In the genomic region with DNA sequence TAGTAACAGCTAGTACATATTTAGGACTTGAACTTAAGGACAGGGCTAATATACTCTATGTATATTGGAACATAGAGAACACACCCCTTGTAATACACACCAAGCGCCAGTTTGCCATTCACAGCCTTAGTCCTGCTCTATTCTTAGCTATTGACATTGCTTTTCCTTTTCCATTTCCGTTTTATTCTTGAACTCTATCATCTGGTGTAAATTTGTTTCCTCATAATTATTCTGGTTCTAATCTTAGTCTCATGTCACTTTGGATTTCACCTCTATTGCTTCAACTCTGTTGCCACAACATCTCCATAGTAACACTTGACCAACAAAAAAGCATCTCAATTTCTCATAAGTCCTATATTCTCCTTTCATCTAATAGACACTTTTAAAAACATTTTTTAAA, we compare ENCODE assay signal across 28 cellular contexts.
"Had no signal": no experiment of that assay in that cellular context is flagged by ENCODE, and none has a peak within 500 bp of the region (broad histone marks: within the 10 kb centered on the region; RNA-seq: fewer than 3 reads in every experiment).

No MANE protein-coding gene starts in this region.

- H3K9me3 ChIP-seq: pancreas, prostate gland, sigmoid colon, stomach, transverse colon had no signal

- DNase-seq: activated CD4-positive, alpha-beta T cell treated with anti-CD3 and anti-CD28 coated beads for 48 hours; activated CD4-positive, alpha-beta T cell treated with anti-CD3 and anti-CD28 coated beads, Interleukin-2, amount 50 U/mL, for 48 hours; activated CD8-positive, alpha-beta memory T cell treated with anti-CD3 and anti-CD28 coated beads for 24 hours; activated effector memory CD4-positive, alpha-beta T cell treated with Interleukin-2 at 50 U/mL for 16 hours; activated naive CD4-positive, alpha-beta T cell treated with Interleukin-2 at 50 U/mL for 16 hours; anterior cingulate cortex; cerebellar nuclear complex; cortex of kidney; foreskin keratinocyte; heart left ventricle; hypothalamus; immature natural killer cell; kidney; left colon; midbrain; naive thymus-derived CD4-positive, alpha-beta T cell; pancreas; sigmoid colon; stimulated activated CD4-positive, alpha-beta T cell treated with anti-CD3 and anti-CD28 coated beads, Interleukin-15, amount 100 ng/mL, for 24 hours; stimulated activated CD4-positive, alpha-beta T cell treated with anti-CD3 and anti-CD28 coated beads, Interleukin-2, amount 100 ng/mL, for 24 hours; stimulated activated naive B cell treated with anti-CD40 and anti-IgM and Interleukin-4, amounts not matched to agents 10 μg/mL and 1 μg/mL and 100 μg/mL, for 72 hours; stomach; T-helper 9 cell; transverse colon; WERI-Rb-1 had no signal

- H3K27me3 ChIP-seq: cardiac muscle cell, foreskin keratinocyte, heart left ventricle, pancreas, sigmoid colon, stomach, transverse colon had no signal

- H3K4me3 ChIP-seq: cardiac muscle cell, heart left ventricle, pancreas, prostate gland, sigmoid colon, stomach, transverse colon had no signal

- H3K36me3 ChIP-seq: cardiac muscle cell, heart left ventricle, pancreas, prostate gland, sigmoid colon, stomach, transverse colon, WERI-Rb-1 had no signal

- ATAC-seq: activated CD4-positive, CD25-positive, alpha-beta regulatory T cell treated with anti-CD3 and anti-CD28 coated beads, Interleukin-2, amount 50 U/mL, for 24 hours; foreskin keratinocyte; left colon; naive thymus-derived CD4-positive, alpha-beta T cell; pancreas; stimulated activated naive B cell treated with anti-CD40 and anti-IgM and Interleukin-4, amounts not matched to agents 10 μg/mL and 1 μg/mL and 100 μg/mL, for 72 hours had no signal

- H3K27ac ChIP-seq: cardiac muscle cell, foreskin keratinocyte, pancreas, prostate gland, sigmoid colon, stomach, transverse colon, WERI-Rb-1 had no signal

- H3K4me1 ChIP-seq: foreskin keratinocyte, pancreas, prostate gland, sigmoid colon, stomach, transverse colon had no signal
